Comparison of ENCODE assay signal across 22 cellular contexts in genomic region chr17:81176656-81177055, GRCh38. TPM values are rescaled to one million over a fixed set of nuclear protein-coding genes. Genes with fewer than 3 reads are reported as not detected.
DNase-seq lines count a peak whose midpoint lies in the region; ATAC-seq, FAIRE-seq and TF ChIP-seq lines count a peak whose summit lies in the region.
"Had no signal": no experiment of that assay in that cellular context is flagged by ENCODE, and none has a peak within 500 bp of the region (broad histone marks: within the 10 kb centered on the region; RNA-seq: fewer than 3 reads in every experiment).

No MANE protein-coding gene starts in this region.

- FAIRE-seq in HepG2 (lab: Jason Lieb, UNC): no peak
- FAIRE-seq: A549 had no signal

- peaks cover 16 to 42% of the 10 kb centered on the region in 2 experiments for H3K27me3 ChIP-seq in HepG2 (ENCODE audit: control insufficient read depth in 1 of 2, insufficient read depth in 2 of 2, low read length in 2 of 2)
- no peaks in the 10 kb centered on the region for H3K27me3 ChIP-seq in right lobe of liver
- H3K27me3 ChIP-seq in stomach: peaks cover 0 to 21% (median 0%) of the 10 kb centered on the region in 3 donors

- H4K20me1 ChIP-seq in HepG2 (ENCODE audit: insufficient read depth, low read length): no peaks in the 10 kb centered on the region

- CTCF ChIA-PET in HepG2 (lab: Yijun Ruan, JAX; ENCODE audit: low intra/inter-chr PET ratio, low total read pairs): no interaction called here

- intact Hi-C loops in HepG2 (cut with micrococcal nuclease; ENCODE audit: unreplicated experiment) (no loop called here), right lobe of liver (cut with DNase I) (no loop called here), stomach (cut with DNase I; ENCODE audit: low total_unique reads) (no loop called here)

- TF ChIP-seq CTCF in HepG2 (CRISPR knock-in tag; IDR thresholded peaks at IDR 0.05) (no peak), right lobe of liver (IDR thresholded peaks at IDR 0.05) (no peak), epithelial cell of proximal tubule (conservative IDR thresholded peaks at IDR 0.05; ENCODE audit: low read depth, low read length) (peak; percentile 18), stomach (IDR thresholded peaks at IDR 0.05) (no peak)

- peaks cover 37% of the 10 kb centered on the region for H3K4me1 ChIP-seq in HepG2 (ENCODE audit: insufficient read depth, low read length)
- H3K4me1 ChIP-seq in right lobe of liver: no peaks in the 10 kb centered on the region
- H3K4me1 ChIP-seq in stomach: peaks cover 0 to 7% (median 2%) of the 10 kb centered on the region in 4 donors
- H3K4me1 ChIP-seq: A549, Caco-2, HAP-1 had no signal

- no peaks in the 10 kb centered on the region for H3K36me3 Mint-ChIP-seq in T-helper 17 cell (ENCODE audit: low read depth)
- H3K36me3 Mint-ChIP-seq: IgD-negative memory B cell had no signal

- H3K27me3 Mint-ChIP-seq in T-helper 17 cell: no peaks in the 10 kb centered on the region

- 51% methylated on average over 7 of the region's 7 CpGs for WGBS in HepG2 (ENCODE audit: low lambda C conversion rate)
- 94% methylated on average over 6 of the region's 7 CpGs for WGBS in right lobe of liver (ENCODE audit: insufficient coverage, low coverage, low lambda C conversion rate, missing lambda C conversion rate)
- WGBS in stomach, 5 donors: 90 to 97% (median 92%) methylated on average over 7 of the region's 7 CpGs

- in situ Hi-C loops in HepG2 (cut with HindIII; ENCODE audit: extremely low pct_ligation_motif_present, low pct_unique_long_range_greater_than_20kb): no loop called here

- ATAC-seq in HepG2: no peak
- ATAC-seq in right lobe of liver: no peak
- no peak for ATAC-seq in T-helper 17 cell
- no peak for ATAC-seq in GM21423 (IDR thresholded peaks at IDR 0.05; ENCODE audit: unreplicated experiment)
- ATAC-seq: A549 had no signal

- H3K9ac ChIP-seq in HepG2 (ENCODE audit: insufficient read depth, low read depth, low read length): no peak overlapping the region

- no peak overlapping the region for H3K27ac Mint-ChIP-seq in T-helper 17 cell
- H3K27ac Mint-ChIP-seq: IgD-negative memory B cell had no signal

- no peaks in the 10 kb centered on the region for H3K36me3 ChIP-seq in HepG2 (replicated peaks in 1 of 2; ENCODE audit: control insufficient read depth in 1 of 2, insufficient read depth in 2 of 2, low read length in 2 of 2)
- no peaks in the 10 kb centered on the region for H3K36me3 ChIP-seq in right lobe of liver
- no peaks in the 10 kb centered on the region for H3K36me3 ChIP-seq in stomach
- H3K36me3 ChIP-seq: HAP-1, SJCRH30 had no signal

- TF ChIP-seq POLR2A in HepG2 (IDR thresholded peaks at IDR 0.05; ENCODE audit: insufficient read depth in 1 of 2, low read depth in 2 of 2, low read length in 2 of 2): no peak
- TF ChIP-seq POLR2A in right lobe of liver (IDR thresholded peaks at IDR 0.05): no peak
- TF ChIP-seq POLR2A in stomach (IDR thresholded peaks at IDR 0.05): no peak

- TF ChIP-seq EP300 in HepG2 (IDR thresholded peaks at IDR 0.05; ENCODE audit: low read depth in 2 of 2, low read length in 2 of 2) (no peak), HepG2 (CRISPR knock-in tag; IDR thresholded peaks at IDR 0.05; ENCODE audit: borderline replicate concordance) (no peak), stomach (IDR thresholded peaks at IDR 0.05) (no peak)

- H3K4me3 ChIP-seq in HepG2 (replicated peaks in 1 of 3; ENCODE audit: insufficient read depth in 1 of 3, low read depth in 2 of 3, low read length in 3 of 3) (no peak overlapping the region), right lobe of liver (no peak overlapping the region), epithelial cell of proximal tubule (ENCODE audit: low read depth, low read length) (no peak overlapping the region), stomach (no peak overlapping the region)
- H3K4me3 ChIP-seq: A549, HAP-1, SJCRH30 had no signal

- BruUV-seq in HepG2 (replicated peaks; lab: Mats Ljungman, UMichigan): no TSS peak

- no peak overlapping the region for H3K4me3 Mint-ChIP-seq in T-helper 17 cell
- H3K4me3 Mint-ChIP-seq: IgD-negative memory B cell had no signal

- no peak overlapping the region for H2AFZ ChIP-seq in HepG2 (ENCODE audit: low read length)

- no peaks in the 10 kb centered on the region for H3K79me2 ChIP-seq in HepG2 (ENCODE audit: insufficient read depth, low read length)

- POLR2A ChIA-PET in HepG2 (lab: Yijun Ruan, JAX): no interaction called here

- DNase-seq in HepG2 (ENCODE audit: low spot score) (peak; percentile 30), right lobe of liver (no peak), RPMI7951 (ENCODE audit: low read depth) (peak; percentile 11), epithelial cell of proximal tubule (ENCODE audit: low read depth) (no peak), T-helper 17 cell (no peak), stomach (no peak)
- no peak for DNase-seq in stimulated activated CD4-positive, alpha-beta T cell treated with anti-CD3 and anti-CD28 coated beads, Interleukin-12 subunit alpha, Interleukin-12 subunit beta, amount 100 ng/mL, for 4 hours
- DNase-seq: Caco-2, DMS153, MV-4-11, NCI-H1930, NCI-H2171 treated with DMSO at 0.1 percent for 48 hours, NCI-H748 treated with DMSO at 0.1 percent for 48 hours, SJCRH30 had no signal

- no peak overlapping the region for H3K4me2 ChIP-seq in HepG2 (ENCODE audit: low read depth, low read length)
- H3K4me2 ChIP-seq: A549 had no signal

- no peaks in the 10 kb centered on the region for H3K4me1 Mint-ChIP-seq in T-helper 17 cell
- H3K4me1 Mint-ChIP-seq: IgD-negative memory B cell had no signal

- H3K9me3 ChIP-seq in HepG2 (ENCODE audit: low read length) (no peaks in the 10 kb centered on the region), right lobe of liver (no peaks in the 10 kb centered on the region), T-helper 17 cell (ENCODE audit: control insufficient read depth, low read length, poor library complexity, severe bottlenecking) (no peaks in the 10 kb centered on the region), stomach (peaks cover 0 to 7% (median 0%) of the 10 kb centered on the region in 4 donors)
- H3K9me3 ChIP-seq: HAP-1 had no signal

- TF ChIP-seq RAD21 in HepG2 (CRISPR knock-in tag; IDR thresholded peaks at IDR 0.05): no peak

- H3K27ac ChIP-seq in HepG2 (ENCODE audit: extremely low read length, insufficient read depth, low read length) (no peak overlapping the region), right lobe of liver (no peak overlapping the region), stomach (no peak overlapping the region)
- H3K27ac ChIP-seq: A549, C4-2B, RWPE1, SJCRH30 had no signal

RNA-seq across cellular contexts. Expression of gene AATK, which starts 10.6 kb away (rescaled TPM):
- total RNA-seq in HepG2 (2016; rRNA removed; fragmentation: Illumina TruSeq; extraction: Trizol): 6.1 and 8.4 TPM in 2 replicates
- total RNA-seq in HepG2 (2016; cell fraction: cytosol; rRNA removed; fragmentation: Illumina TruSeq; extraction: Trizol; ENCODE audit: low read depth): 1.5 and 2.0 TPM in 2 replicates
- 5.3 and 9.5 TPM in 2 replicates for total RNA-seq in HepG2 (2016; cell fraction: insoluble cytoplasmic fraction; rRNA removed; fragmentation: Illumina TruSeq; extraction: Trizol)
- total RNA-seq in HepG2 (2016; cell fraction: membrane; rRNA removed; fragmentation: Illumina TruSeq; extraction: Trizol): 2.9 and 3.0 TPM in 2 replicates
- 9.7 and 12.6 TPM in 2 replicates for total RNA-seq in HepG2 (2016; cell fraction: nucleus; rRNA removed; fragmentation: Illumina TruSeq; extraction: Trizol)
- 2.9 and 5.2 TPM in 2 replicates for polyA plus RNA-seq in HepG2 (2011; rRNA removed)
- 2.9 and 4.3 TPM in 2 replicates for polyA plus RNA-seq in HepG2 (2011; cell fraction: cytosol; rRNA removed)
- 15.0 and 16.5 TPM in 2 replicates for polyA plus RNA-seq in HepG2 (2011; cell fraction: nucleus; rRNA removed)
- polyA plus RNA-seq in HepG2 (2012): 4.4 and 8.0 TPM in 2 replicates
- polyA plus RNA-seq in HepG2 (2016; cell fraction: cytosol; fragmentation: Illumina TruSeq; extraction: Trizol; ENCODE audit: low read depth): 0.54 and 0.65 TPM in 2 replicates
- 5.7 and 6.0 TPM in 2 replicates for polyA plus RNA-seq in HepG2 (2016; cell fraction: insoluble cytoplasmic fraction; fragmentation: Illumina TruSeq; extraction: Trizol; ENCODE audit: low read depth)
- 1.1 and 1.8 TPM in 2 replicates for polyA plus RNA-seq in HepG2 (2016; cell fraction: membrane; fragmentation: Illumina TruSeq; extraction: Trizol; ENCODE audit: low read depth)
- polyA plus RNA-seq in HepG2 (2016; cell fraction: nucleus; fragmentation: Illumina TruSeq; extraction: Trizol; ENCODE audit: insufficient read depth, low read depth): 14.7 and 18.3 TPM in 2 replicates
- polyA minus RNA-seq in HepG2 (2011; rRNA and poly(A)+ RNA removed; ENCODE audit: low replicate concordance): 20.3 and 42.0 TPM in 2 replicates
- 7.4 and 11.0 TPM in 2 replicates for polyA minus RNA-seq in HepG2 (2011; cell fraction: cytosol; rRNA and poly(A)+ RNA removed)
- polyA minus RNA-seq in HepG2 (2011; cell fraction: nucleus; rRNA and poly(A)+ RNA removed): 3.6 and 4.6 TPM in 2 replicates
- total RNA-seq in right lobe of liver: 1 to 10 TPM in 2 of 6 experiments, under 1 TPM in 4; 0.31 to 1.2 (median 0.86) TPM
- not detected in 2 replicates for total RNA-seq in RPMI7951 (2014; rRNA removed; shearing (Covaris generic))
- 0.52 and 0.87 TPM in 2 replicates for total RNA-seq in epithelial cell of proximal tubule
- total RNA-seq in T-helper 17 cell: 1 to 10 TPM; 1.9 to 2.2 TPM
- total RNA-seq in stomach: 10 to 100 TPM in 4 of 5 donors, under 1 TPM in 1; 0.87 to 31.7 (median 10.9) TPM
- 1 to 10 TPM; 1.7 to 4.1 (median 3.1) TPM for polyA plus RNA-seq in stomach

RNA-seq across cellular contexts. Expression of gene PVALEF, which starts 11.3 kb away (rescaled TPM):
- total RNA-seq in HepG2 (2016; rRNA removed; fragmentation: Illumina TruSeq; extraction: Trizol) (0.18 TPM in 1 of 2 replicates, not detected in the other), right lobe of liver (not detected), epithelial cell of proximal tubule (not detected in 2 replicates), T-helper 17 cell (not detected), stomach (not detected)
- total RNA-seq in HepG2 (2016; cell fraction: cytosol; rRNA removed; fragmentation: Illumina TruSeq; extraction: Trizol; ENCODE audit: low read depth): 0.40 and 0.53 TPM in 2 replicates
- 0.13 and 0.22 TPM in 2 replicates for total RNA-seq in HepG2 (2016; cell fraction: insoluble cytoplasmic fraction; rRNA removed; fragmentation: Illumina TruSeq; extraction: Trizol)
- total RNA-seq in HepG2 (2016; cell fraction: membrane; rRNA removed; fragmentation: Illumina TruSeq; extraction: Trizol): 0.25 and 0.28 TPM in 2 replicates
- total RNA-seq in HepG2 (2016; cell fraction: nucleus; rRNA removed; fragmentation: Illumina TruSeq; extraction: Trizol): 0.28 TPM in 1 of 2 replicates, not detected in the other
- polyA plus RNA-seq in HepG2 (2011; rRNA removed) (0.18 and 0.24 TPM in 2 replicates), stomach (not detected)
- 0.11 TPM in 1 of 2 replicates, not detected in the other for polyA plus RNA-seq in HepG2 (2011; cell fraction: cytosol; rRNA removed)
- 0.21 and 0.42 TPM in 2 replicates for polyA plus RNA-seq in HepG2 (2011; cell fraction: nucleus; rRNA removed)
- polyA plus RNA-seq in HepG2 (2012): not detected in 2 replicates
- 0.29 and 0.34 TPM in 2 replicates for polyA plus RNA-seq in HepG2 (2016; cell fraction: cytosol; fragmentation: Illumina TruSeq; extraction: Trizol; ENCODE audit: low read depth)
- 0.39 and 0.44 TPM in 2 replicates for polyA plus RNA-seq in HepG2 (2016; cell fraction: insoluble cytoplasmic fraction; fragmentation: Illumina TruSeq; extraction: Trizol; ENCODE audit: low read depth)
- 0.14 and 0.19 TPM in 2 replicates for polyA plus RNA-seq in HepG2 (2016; cell fraction: membrane; fragmentation: Illumina TruSeq; extraction: Trizol; ENCODE audit: low read depth)
- 0.36 TPM in 1 of 2 replicates, not detected in the other for polyA plus RNA-seq in HepG2 (2016; cell fraction: nucleus; fragmentation: Illumina TruSeq; extraction: Trizol; ENCODE audit: insufficient read depth, low read depth)
- 0.09 and 0.18 TPM in 2 replicates for polyA minus RNA-seq in HepG2 (2011; rRNA and poly(A)+ RNA removed; ENCODE audit: low replicate concordance)
- not detected in 2 replicates for polyA minus RNA-seq in HepG2 (2011; cell fraction: cytosol; rRNA and poly(A)+ RNA removed)
- polyA minus RNA-seq in HepG2 (2011; cell fraction: nucleus; rRNA and poly(A)+ RNA removed): not detected in 2 replicates
- total RNA-seq in RPMI7951 (2014; rRNA removed; shearing (Covaris generic)): not detected in 2 replicates
- total RNA-seq: Caco-2, HT-29, NCI-H460 had no signal
- polyA plus RNA-seq: A549, IgD-negative memory B cell had no signal

RNA-seq across cellular contexts. Expression of gene CEP131, which starts 46.1 kb away (rescaled TPM):
- total RNA-seq in HepG2 (2016; rRNA removed; fragmentation: Illumina TruSeq; extraction: Trizol): 11.1 and 16.8 TPM in 2 replicates
- 2.2 and 3.5 TPM in 2 replicates for total RNA-seq in HepG2 (2016; cell fraction: cytosol; rRNA removed; fragmentation: Illumina TruSeq; extraction: Trizol; ENCODE audit: low read depth)
- 8.4 and 18.4 TPM in 2 replicates for total RNA-seq in HepG2 (2016; cell fraction: insoluble cytoplasmic fraction; rRNA removed; fragmentation: Illumina TruSeq; extraction: Trizol)
- 5.8 and 6.2 TPM in 2 replicates for total RNA-seq in HepG2 (2016; cell fraction: membrane; rRNA removed; fragmentation: Illumina TruSeq; extraction: Trizol)
- total RNA-seq in HepG2 (2016; cell fraction: nucleus; rRNA removed; fragmentation: Illumina TruSeq; extraction: Trizol): 10.7 and 12.3 TPM in 2 replicates
- polyA plus RNA-seq in HepG2 (2011; rRNA removed): 5.0 and 5.6 TPM in 2 replicates
- 3.0 and 5.8 TPM in 2 replicates for polyA plus RNA-seq in HepG2 (2011; cell fraction: cytosol; rRNA removed)
- polyA plus RNA-seq in HepG2 (2011; cell fraction: nucleus; rRNA removed): 31.7 and 46.2 TPM in 2 replicates
- polyA plus RNA-seq in HepG2 (2012): 6.3 and 6.8 TPM in 2 replicates
- polyA plus RNA-seq in HepG2 (2016; cell fraction: cytosol; fragmentation: Illumina TruSeq; extraction: Trizol; ENCODE audit: low read depth): 2.7 and 3.3 TPM in 2 replicates
- polyA plus RNA-seq in HepG2 (2016; cell fraction: insoluble cytoplasmic fraction; fragmentation: Illumina TruSeq; extraction: Trizol; ENCODE audit: low read depth): 11.8 and 13.5 TPM in 2 replicates
- polyA plus RNA-seq in HepG2 (2016; cell fraction: membrane; fragmentation: Illumina TruSeq; extraction: Trizol; ENCODE audit: low read depth): 4.3 and 4.6 TPM in 2 replicates
- 35.7 and 41.4 TPM in 2 replicates for polyA plus RNA-seq in HepG2 (2016; cell fraction: nucleus; fragmentation: Illumina TruSeq; extraction: Trizol; ENCODE audit: insufficient read depth, low read depth)
- 4.8 and 5.8 TPM in 2 replicates for polyA minus RNA-seq in HepG2 (2011; rRNA and poly(A)+ RNA removed; ENCODE audit: low replicate concordance)
- 3.0 and 4.2 TPM in 2 replicates for polyA minus RNA-seq in HepG2 (2011; cell fraction: cytosol; rRNA and poly(A)+ RNA removed)
- 7.6 and 8.0 TPM in 2 replicates for polyA minus RNA-seq in HepG2 (2011; cell fraction: nucleus; rRNA and poly(A)+ RNA removed)
- total RNA-seq in right lobe of liver: 1 to 10 TPM; 1.5 to 4.3 (median 2.1) TPM
- 7.0 and 9.8 TPM in 2 replicates for total RNA-seq in RPMI7951 (2014; rRNA removed; shearing (Covaris generic))
- total RNA-seq in epithelial cell of proximal tubule: 22.0 and 28.7 TPM in 2 replicates
- 10 to 100 TPM in 1 of 2 donors, 1 to 10 TPM in 1; 8.2 to 10.5 TPM for total RNA-seq in T-helper 17 cell
- 10 to 100 TPM in 3 of 5 donors, 1 to 10 TPM in 2; 4.8 to 75.0 (median 12.5) TPM for total RNA-seq in stomach
- polyA plus RNA-seq in stomach: 10 to 100 TPM in 2 of 3 donors, 1 to 10 TPM in 1; 9.9 to 15.7 (median 11.8) TPM

Comparison
In these comparisons a context has a peak if more than half of its experiments do, and no peak if none do; other contexts are left out.
1. DNase-seq: peak in HepG2 (single experiment) and RPMI7951 (single experiment); none in right lobe of liver (0 of 3), epithelial cell of proximal tubule (single experiment), stimulated activated CD4-positive, alpha-beta T cell treated with anti-CD3 and anti-CD28 coated beads, Interleukin-12 subunit alpha, Interleukin-12 subunit beta, amount 100 ng/mL, for 4 hours (single experiment), T-helper 17 cell (0 of 3) and stomach (single experiment).